Comparison of ENCODE assay signal across 2 cellular contexts in genomic region chr2:85151026-85151425, GRCh38.
TF ChIP-seq lines count a peak whose summit lies in the region.

No MANE protein-coding gene starts in this region.

TF ChIP-seq in GM23338, 12 proteins besides CTCF, POLR2A, EP300 and RAD21:
- TF ChIP-seq REST (IDR thresholded peaks at IDR 0.05; ENCODE audit: unreplicated experiment) = no peak
- TF ChIP-seq EZH2phosphoT487 (IDR thresholded peaks at IDR 0.05; ENCODE audit: unreplicated experiment) = no peak
- no peak for TF ChIP-seq NANOG (IDR thresholded peaks at IDR 0.05; ENCODE audit: borderline replicate concordance)
- TF ChIP-seq CREB1 (CRISPR knock-in tag; IDR thresholded peaks at IDR 0.05; ENCODE audit: low read depth) = no peak

TF ChIP-seq in HepG2, 621 proteins besides CTCF, POLR2A, EP300 and RAD21:
- TF ChIP-seq MTA1 (CRISPR knock-in tag; IDR thresholded peaks at IDR 0.05; ENCODE audit: borderline replicate concordance) (no peak), MED1 (CRISPR knock-in tag; IDR thresholded peaks at IDR 0.05) (no peak), ZNF547 (CRISPR knock-in tag; IDR thresholded peaks at IDR 0.05) (no peak), MAFF (IDR thresholded peaks at IDR 0.05; ENCODE audit: low read depth, low read length) (0 out of 2 replicates have a peak, but pooled peaks have one; percentile 11), STAT6 (CRISPR knock-in tag; IDR thresholded peaks at IDR 0.05; ENCODE audit: borderline replicate concordance) (no peak), ZNF557 (CRISPR knock-in tag; IDR thresholded peaks at IDR 0.05) (no peak), FOXC1 (CRISPR knock-in tag; IDR thresholded peaks at IDR 0.05; ENCODE audit: borderline replicate concordance) (no peak), NFRKB (IDR thresholded peaks at IDR 0.05) (no peak), HNF4G (IDR thresholded peaks at IDR 0.05; ENCODE audit: borderline replicate concordance, low read depth, low read length) (no peak), HNF4G (CRISPR knock-in tag; IDR thresholded peaks at IDR 0.05; ENCODE audit: borderline replicate concordance, low read depth) (no peak)
TF ChIP-seq in HepG2: peak in this region for 1.
